10 cellular contexts compared by ENCODE assay signal in the genomic region with DNA sequence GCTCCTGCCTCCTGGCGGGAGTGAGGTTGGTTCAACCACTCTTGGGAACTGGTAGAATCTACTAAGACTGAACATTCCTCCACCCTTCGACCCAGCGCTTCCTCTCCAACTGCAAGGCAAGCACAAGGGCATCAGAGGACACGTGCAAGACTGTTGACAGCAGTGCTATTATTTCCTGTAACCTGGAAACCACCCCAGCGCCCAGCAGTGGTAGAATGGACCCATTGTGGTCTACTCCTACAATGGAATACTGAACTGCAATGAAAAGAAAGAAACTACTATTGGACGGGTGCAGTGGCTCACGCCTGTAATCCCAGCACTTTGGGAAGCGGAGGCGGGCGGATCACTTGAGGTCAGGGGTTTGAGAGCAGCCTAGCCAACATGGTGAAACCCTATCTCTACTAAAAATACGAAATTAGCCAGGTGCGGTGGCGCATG. TPM values are rescaled to one million over a fixed set of nuclear protein-coding genes. Genes with fewer than 3 reads are reported as not detected.
A peak's percentile ranks its signal among the peaks of the same experiment; 100 is the strongest.
DNase-seq lines count a peak whose midpoint lies in the region; ATAC-seq lines count a peak whose summit lies in the region.
"Had no signal": no experiment of that assay in that cellular context is flagged by ENCODE, and none has a peak within 500 bp of the region (broad histone marks: within the 10 kb centered on the region; RNA-seq: fewer than 3 reads in every experiment).

No MANE protein-coding gene starts in this region.

- H3K36me3 ChIP-seq in HUES48 (ENCODE audit: control insufficient read depth, insufficient read depth, low read length) (no peaks in the 10 kb centered on the region), skeletal muscle tissue (ENCODE audit: control insufficient read depth in 3 of 3, insufficient read depth in 3 of 3, low read length in 3 of 3) (no peaks in the 10 kb centered on the region)
- H3K36me3 ChIP-seq: cardiac muscle cell had no signal

- no peak overlapping the region for H3K4me3 ChIP-seq in HUES48 (ENCODE audit: low read depth, low read length)
- peak overlapping the region in 2 of 3 donors; percentile 32 to 47 for H3K4me3 ChIP-seq in skeletal muscle tissue (ENCODE audit: low read length in 3 of 3)
- H3K4me3 ChIP-seq: cardiac muscle cell had no signal

- H3K27ac Mint-ChIP-seq in activated CD4-positive, alpha-beta T cell treated with anti-CD3 and anti-CD28 coated beads, Interleukin-2, amount 10 ng/mL, durations not matched to agents 7 days and 5 days, result no peak overlapping the region
- H3K27ac Mint-ChIP-seq: activated CD8-positive, alpha-beta T cell treated with anti-CD3 and anti-CD28 coated beads for 36 hours had no signal

- H3K27me3 Mint-ChIP-seq in activated CD4-positive, alpha-beta T cell treated with anti-CD3 and anti-CD28 coated beads, Interleukin-2, amount 10 ng/mL, durations not matched to agents 7 days and 5 days, result peaks cover 19% of the 10 kb centered on the region

- H3K36me3 Mint-ChIP-seq in activated CD4-positive, alpha-beta T cell treated with anti-CD3 and anti-CD28 coated beads, Interleukin-2, amount 10 ng/mL, durations not matched to agents 7 days and 5 days (ENCODE audit: low read depth), result no peaks in the 10 kb centered on the region

- no peaks in the 10 kb centered on the region for H3K4me1 Mint-ChIP-seq in activated CD4-positive, alpha-beta T cell treated with anti-CD3 and anti-CD28 coated beads, Interleukin-2, amount 10 ng/mL, durations not matched to agents 7 days and 5 days

- ATAC-seq in HG03457 (IDR thresholded peaks at IDR 0.05; ENCODE audit: unreplicated experiment), result no peak
- ATAC-seq: activated CD8-positive, alpha-beta T cell treated with anti-CD3 and anti-CD28 coated beads for 36 hours had no signal

- H3K27me3 ChIP-seq in HUES48 (ENCODE audit: control insufficient read depth, insufficient read depth, low read length), result no peaks in the 10 kb centered on the region
- H3K27me3 ChIP-seq in skeletal muscle tissue (ENCODE audit: control insufficient read depth in 3 of 3, insufficient read depth in 3 of 3, low read length in 3 of 3), result no peaks in the 10 kb centered on the region
- H3K27me3 ChIP-seq: cardiac muscle cell had no signal

- H3K9ac ChIP-seq in HUES48 (ENCODE audit: low read depth, low read length) (no peak overlapping the region), skeletal muscle tissue (ENCODE audit: low read depth in 1 of 3, low read length in 3 of 3) (peak overlapping the region in 2 of 3 donors; percentile 40 to 62)

- no peaks in the 10 kb centered on the region for H3K9me3 ChIP-seq in HUES48 (ENCODE audit: control insufficient read depth, insufficient read depth, low read length)
- H3K9me3 ChIP-seq in skeletal muscle tissue (ENCODE audit: control insufficient read depth in 3 of 3, low read length in 3 of 3), result no peaks in the 10 kb centered on the region

- H3K4me1 ChIP-seq in HUES48 (ENCODE audit: control insufficient read depth, insufficient read depth, low read length) (peaks cover 24% of the 10 kb centered on the region), skeletal muscle tissue (ENCODE audit: control insufficient read depth in 3 of 3, insufficient read depth in 3 of 3, low read length in 3 of 3) (peaks cover 26 to 45% (median 39%) of the 10 kb centered on the region in 3 donors)

- CTCF ChIA-PET in activated CD4-positive, alpha-beta T cell treated with anti-CD3 and anti-CD28 coated beads, Interleukin-2, amount 10 ng/mL, durations not matched to agents 7 days and 5 days (lab: Charles Lee), result interaction anchor here (0.9 kb wide), 1 partner anchor 185 kb away, joined by 3 read pairs; no protein-coding TSS in a partner anchor

- peak overlapping the region; percentile 99 for H3K27ac ChIP-seq in HUES48 (ENCODE audit: low read depth, low read length)
- peak overlapping the region; percentile 89 for H3K27ac ChIP-seq in caudate nucleus (ENCODE audit: low read depth, low read length)
- H3K27ac ChIP-seq in skeletal muscle tissue (ENCODE audit: low read depth, low read length), result peak overlapping the region; percentile 80
- H3K27ac ChIP-seq: cardiac muscle cell had no signal

- POLR2A ChIA-PET in activated CD4-positive, alpha-beta T cell treated with anti-CD3 and anti-CD28 coated beads, Interleukin-2, amount 10 ng/mL, durations not matched to agents 7 days and 5 days (lab: Charles Lee), result no interaction called here

- H3K9me3 Mint-ChIP-seq in activated CD4-positive, alpha-beta T cell treated with anti-CD3 and anti-CD28 coated beads, Interleukin-2, amount 10 ng/mL, durations not matched to agents 7 days and 5 days, result no peaks in the 10 kb centered on the region
- H3K9me3 Mint-ChIP-seq: activated CD8-positive, alpha-beta T cell treated with anti-CD3 and anti-CD28 coated beads for 36 hours had no signal

- no peak overlapping the region for H3K4me3 Mint-ChIP-seq in activated CD4-positive, alpha-beta T cell treated with anti-CD3 and anti-CD28 coated beads, Interleukin-2, amount 10 ng/mL, durations not matched to agents 7 days and 5 days
- H3K4me3 Mint-ChIP-seq: activated CD8-positive, alpha-beta T cell treated with anti-CD3 and anti-CD28 coated beads for 36 hours had no signal

- DNase-seq in caudate nucleus (lab: John Stamatoyannopoulos, UW) (peak in 58 of 61 donors; percentile 24 to 91 (median 73)), kidney tubule cell (ENCODE audit: low spot score) (peak; percentile 17), NCI-H2107 (lab: John Stamatoyannopoulos, UW) (no peak), OCI-M2 (lab: John Stamatoyannopoulos, UW; ENCODE audit: unreplicated experiment) (no peak)
- no peak for DNase-seq in activated CD4-positive, alpha-beta T cell treated with anti-CD3 and anti-CD28 coated beads, Interleukin-2, amount 10 ng/mL, durations not matched to agents 7 days and 5 days
- DNase-seq: activated CD8-positive, alpha-beta T cell treated with anti-CD3 and anti-CD28 coated beads for 36 hours had no signal

RNA-seq across cellular contexts. Expression of a gene that starts 33.0 kb away (rescaled TPM):
- 61.1 TPM for total RNA-seq in skeletal muscle tissue
- 100 to 1,000 TPM; 186 to 187 TPM for total RNA-seq in activated CD4-positive, alpha-beta T cell treated with anti-CD3 and anti-CD28 coated beads, Interleukin-2, amount 10 ng/mL, durations not matched to agents 7 days and 5 days

Comparison
In these comparisons a context has a peak if more than half of its experiments do, and no peak if none do; other contexts are left out.
1. DNase-seq: peak in caudate nucleus (58 of 61) and kidney tubule cell (single experiment); none in NCI-H2107 (single experiment), activated CD4-positive, alpha-beta T cell treated with anti-CD3 and anti-CD28 coated beads, Interleukin-2, amount 10 ng/mL, durations not matched to agents 7 days and 5 days (single experiment) and OCI-M2 (single experiment).
2. Peak in every context shown above with its lines, with median percentiles within 50 percentile points of each other: H3K27ac ChIP-seq.